Comparison of ENCODE assay signal across 20 cellular contexts in the genomic region with DNA sequence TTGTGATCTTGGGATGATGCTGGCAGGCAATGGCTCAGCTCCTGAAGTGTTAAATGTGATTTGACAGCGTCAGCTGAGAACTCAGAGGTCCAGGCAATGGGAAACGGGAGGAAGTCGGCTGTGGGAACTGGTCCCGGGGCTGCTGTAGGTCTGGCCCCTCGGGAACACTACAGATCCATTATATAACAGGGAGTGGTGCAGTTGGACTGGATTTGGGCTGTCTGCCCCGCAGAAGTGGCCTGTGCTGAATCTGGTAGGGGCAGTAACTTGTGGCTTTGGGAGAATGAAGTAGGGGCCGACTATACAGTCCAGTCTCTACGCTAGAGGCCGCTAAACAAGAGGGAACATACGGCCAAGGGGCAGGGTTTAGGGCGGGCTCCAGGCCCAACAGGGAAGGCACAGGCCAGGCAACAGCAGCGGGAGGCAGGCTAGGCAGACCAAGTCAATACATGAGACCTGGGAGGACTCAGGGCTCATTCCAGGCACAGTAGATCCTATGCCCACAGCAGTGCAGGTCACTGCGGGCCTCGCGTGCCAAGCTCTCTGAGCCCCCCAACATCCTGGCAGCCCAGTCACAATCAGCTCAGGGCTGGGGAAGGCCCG. TPM values are rescaled to one million over a fixed set of nuclear protein-coding genes. Genes with fewer than 3 reads are reported as not detected.
A peak's percentile ranks its signal among the peaks of the same experiment; 100 is the strongest.
DNase-seq lines count a peak whose midpoint lies in the region; ATAC-seq, FAIRE-seq and TF ChIP-seq lines count a peak whose summit lies in the region.
"Had no signal": no experiment of that assay in that cellular context is flagged by ENCODE, and none has a peak within 500 bp of the region (broad histone marks: within the 10 kb centered on the region; RNA-seq: fewer than 3 reads in every experiment).

No MANE protein-coding gene starts in this region.

- H3K27me3 ChIP-seq in neuronal stem cell (ENCODE audit: control insufficient read depth in 3 of 3, insufficient read depth in 3 of 3, low read depth in 1 of 3, low read length in 3 of 3) (no peaks in the 10 kb centered on the region), upper lobe of left lung (no peaks in the 10 kb centered on the region)
- H3K27me3 ChIP-seq: BE2C had no signal

- TF ChIP-seq POLR2A in upper lobe of left lung (IDR thresholded peaks at IDR 0.05), result no peak
- TF ChIP-seq POLR2A in H54 (IDR thresholded peaks at IDR 0.05; ENCODE audit: low read depth, low read length), result no peak

- H3K4me1 Mint-ChIP-seq in WTC11, result no peaks in the 10 kb centered on the region
- H3K4me1 Mint-ChIP-seq: activated CD8-positive, alpha-beta memory T cell treated with anti-CD3 and anti-CD28 coated beads, Interleukin-2, amount 10 ng/mL, durations not matched to agents 7 days and 5 days; brain had no signal

- peak overlapping the region; percentile 68 for H3K18ac ChIP-seq in neuronal stem cell (ENCODE audit: low read length)

- intact Hi-C loops in Right ventricle myocardium superior (cut with DNase I), result no loop called here

- no peak overlapping the region for H2AK5ac ChIP-seq in neuronal stem cell (ENCODE audit: low read depth, low read length)

- H2BK120ac ChIP-seq in neuronal stem cell (ENCODE audit: low read depth, low read length), result no peak overlapping the region

- no peak overlapping the region for H2AFZ ChIP-seq in neuronal stem cell (ENCODE audit: low read length)

- H2BK15ac ChIP-seq in neuronal stem cell (ENCODE audit: low read length), result peak overlapping the region; percentile 6

- WGBS in neuronal stem cell (ENCODE audit: extremely low coverage in 2 of 2, insufficient read length in 2 of 2, insufficient replicate concordance in 1 of 2), 2 donors, result no CpG with 5 or more reads among the region's 16 CpGs
- 83 to 85% methylated on average over 6 to 16 of the region's 16 CpGs for WGBS in upper lobe of left lung, 2 donors

- no peak overlapping the region for H3K27ac ChIP-seq in neuronal stem cell (replicated peaks; ENCODE audit: low read length)
- peak overlapping the region; percentile 38 to 71 (median 58) for H3K27ac ChIP-seq in upper lobe of left lung

- no peak overlapping the region for H4K91ac ChIP-seq in neuronal stem cell (ENCODE audit: low read depth, low read length, poor library complexity)

- H3K14ac ChIP-seq in neuronal stem cell (ENCODE audit: low read length), result peak overlapping the region; percentile 58

- H2BK12ac ChIP-seq in neuronal stem cell (ENCODE audit: low read length), result no peak overlapping the region

- H3K23ac ChIP-seq in neuronal stem cell (ENCODE audit: low read depth, low read length, poor library complexity), result peak overlapping the region; percentile 9

- H3K79me1 ChIP-seq in neuronal stem cell (ENCODE audit: low read depth, low read length), result no peaks in the 10 kb centered on the region

- H3K4ac ChIP-seq in neuronal stem cell (ENCODE audit: low read length), result no peak overlapping the region

- H3K9me3 ChIP-seq in neuronal stem cell (replicated peaks in 1 of 2; ENCODE audit: control insufficient read depth in 2 of 2, insufficient read depth in 1 of 2, low read depth in 1 of 2, low read length in 2 of 2) (peaks cover 0 to 2% of the 10 kb centered on the region in 2 donors), upper lobe of left lung (no peaks in the 10 kb centered on the region)
- H3K9me3 ChIP-seq: BE2C had no signal

- no peak overlapping the region for H3K9ac ChIP-seq in neuronal stem cell (ENCODE audit: low read depth, low read length, poor library complexity)

- no peak overlapping the region for H2BK5ac ChIP-seq in neuronal stem cell (ENCODE audit: low read length)

- H3K4me3 Mint-ChIP-seq in WTC11, result no peak overlapping the region
- H3K4me3 Mint-ChIP-seq: activated CD8-positive, alpha-beta memory T cell treated with anti-CD3 and anti-CD28 coated beads, Interleukin-2, amount 10 ng/mL, durations not matched to agents 7 days and 5 days; brain; neural crest cell; T-helper 2 cell treated with Interferon-gamma antibody and Interleukin-4, amounts not matched to agents 5 μg/mL and 100 μg/mL, for 36 hours had no signal

- no peak overlapping the region for H4K8ac ChIP-seq in neuronal stem cell (ENCODE audit: low read depth, low read length)

- ATAC-seq in WTC11 (peak; percentile 83), Right ventricle myocardium superior (ENCODE audit: poor library complexity) (peak; percentile 91), upper lobe of left lung (ENCODE audit: low FRiP score in 2 of 2) (peak; percentile 56 to 87), HG03097 (IDR thresholded peaks at IDR 0.05; ENCODE audit: low FRiP score, unreplicated experiment) (no peak)
- ATAC-seq: activated CD8-positive, alpha-beta memory T cell treated with anti-CD3 and anti-CD28 coated beads, Interleukin-2, amount 10 ng/mL, durations not matched to agents 7 days and 5 days had no signal

- TF ChIP-seq CTCF in WTC11 (IDR thresholded peaks at IDR 0.05), result no peak
- no peak for TF ChIP-seq CTCF in upper lobe of left lung (IDR thresholded peaks at IDR 0.05)
- no peak for TF ChIP-seq CTCF in GM10266 (IDR thresholded peaks at IDR 0.05; ENCODE audit: control insufficient read depth, insufficient read depth, low read depth, missing control alignments)

- CTCF ChIA-PET in WTC11 (lab: Charles Lee), result interaction anchor here (7.2 kb wide), 1 partner anchor 89 kb away, joined by 61 read pairs; no protein-coding TSS in a partner anchor

- H3K36me3 ChIP-seq in neuronal stem cell (replicated peaks in 1 of 2; ENCODE audit: control insufficient read depth in 2 of 2, insufficient read depth in 2 of 2, low read length in 2 of 2) (no peaks in the 10 kb centered on the region), upper lobe of left lung (no peaks in the 10 kb centered on the region)
- H3K36me3 ChIP-seq: BE2C had no signal

- POLR2A ChIA-PET in WTC11 (lab: Charles Lee), result no interaction called here

- H3K4me3 ChIP-seq in neuronal stem cell (ENCODE audit: low read length in 2 of 2) (no peak overlapping the region), upper lobe of left lung (no peak overlapping the region)

- H3K27ac Mint-ChIP-seq in WTC11, result no peak overlapping the region
- H3K27ac Mint-ChIP-seq: activated CD8-positive, alpha-beta memory T cell treated with anti-CD3 and anti-CD28 coated beads, Interleukin-2, amount 10 ng/mL, durations not matched to agents 7 days and 5 days; T-helper 2 cell treated with Interferon-gamma antibody and Interleukin-4, amounts not matched to agents 5 μg/mL and 100 μg/mL, for 36 hours had no signal

- no peak for FAIRE-seq in H54 (lab: Jason Lieb, UNC)
- FAIRE-seq: GM18507 had no signal

- no peaks in the 10 kb centered on the region for H3K36me3 Mint-ChIP-seq in WTC11
- H3K36me3 Mint-ChIP-seq: activated CD8-positive, alpha-beta memory T cell treated with anti-CD3 and anti-CD28 coated beads, Interleukin-2, amount 10 ng/mL, durations not matched to agents 7 days and 5 days; brain had no signal

- DNase-seq in WTC11 (ENCODE audit: low spot score), result peak; percentile 21
- peak; percentile 86 for DNase-seq in Right ventricle myocardium superior
- DNase-seq in neuronal stem cell (ENCODE audit: low spot score), result no peak
- DNase-seq in upper lobe of left lung, result peak in 1 of 2 donors; percentile 56
- no peak for DNase-seq in activated effector memory CD4-positive, alpha-beta T cell treated with Interleukin-2 at 50 U/mL for 16 hours
- DNase-seq in GM10266 (ENCODE audit: extremely low spot score), result no peak
- no peak for DNase-seq in H54 (ENCODE audit: insufficient read length, low spot score)
- DNase-seq: activated CD4-positive, CD25-positive, alpha-beta regulatory T cell treated with anti-CD3 and anti-CD28 coated beads, Interleukin-2, amount 50 U/mL, for 72 hours; activated CD8-positive, alpha-beta memory T cell treated with anti-CD3 and anti-CD28 coated beads, Interleukin-2, amount 10 ng/mL, durations not matched to agents 7 days and 5 days; BE2C; DMS 273 treated with DMSO at 0.1 percent for 48 hours; Kasumi-1; NCI-H1436; NCI-H345; SIG-M5 had no signal

- no peak for TF ChIP-seq EP300 in upper lobe of left lung (IDR thresholded peaks at IDR 0.05)

- peaks cover 0 to 6% of the 10 kb centered on the region in 2 donors for H3K4me1 ChIP-seq in neuronal stem cell (ENCODE audit: control insufficient read depth in 2 of 2, insufficient read depth in 1 of 2, low read depth in 1 of 2, low read length in 2 of 2)
- peaks cover 0 to 4% (median 1%) of the 10 kb centered on the region in 4 donors for H3K4me1 ChIP-seq in upper lobe of left lung
- H3K4me1 ChIP-seq: BE2C had no signal

- H3K27me3 Mint-ChIP-seq in WTC11 (ENCODE audit: low read depth), result no peaks in the 10 kb centered on the region

- no peak overlapping the region for H3K4me2 ChIP-seq in neuronal stem cell (ENCODE audit: insufficient read depth, low read length, poor library complexity, severe bottlenecking)

- H3K9me3 Mint-ChIP-seq in WTC11, result no peaks in the 10 kb centered on the region
- H3K9me3 Mint-ChIP-seq: brain; neural crest cell; T-helper 2 cell treated with Interferon-gamma antibody and Interleukin-4, amounts not matched to agents 5 μg/mL and 100 μg/mL, for 36 hours had no signal

TF ChIP-seq in WTC11, 78 proteins besides CTCF, POLR2A, EP300 and RAD21:
- TF ChIP-seq ZNF263 (CRISPR knock-in tag; IDR thresholded peaks at IDR 0.05; ENCODE audit: low read depth), result no peak
TF ChIP-seq in WTC11: peak in this region for 0.

RNA-seq across cellular contexts. Expression of gene IL16, which starts 20.3 kb away (rescaled TPM):
- total RNA-seq in WTC11 (2021) (0.41 to 0.61 TPM (median 0.46 TPM) in 3 replicates), Right ventricle myocardium superior (2.7 TPM), upper lobe of left lung (100 to 1,000 TPM in 1 of 6 donors, 10 to 100 TPM in 5; 18.9 to 102 (median 31.8) TPM)
- 0.03 TPM for polyA plus RNA-seq in neuronal stem cell (2013, experiment 1 of 2)
- 0.01 TPM for polyA plus RNA-seq in neuronal stem cell (2013, experiment 2 of 2)

RNA-seq across cellular contexts. Expression of gene CFAP161, which starts 42.3 kb away (rescaled TPM):
- total RNA-seq in WTC11 (2021) (not detected in 3 replicates), Right ventricle myocardium superior (0.30 TPM), upper lobe of left lung (1 to 10 TPM; 1.2 to 9.0 (median 2.6) TPM)
- not detected for polyA plus RNA-seq in neuronal stem cell (2013, experiment 1 of 2)
- not detected for polyA plus RNA-seq in neuronal stem cell (2013, experiment 2 of 2)
- total RNA-seq: activated CD8-positive, alpha-beta memory T cell treated with anti-CD3 and anti-CD28 coated beads, Interleukin-2, amount 10 ng/mL, durations not matched to agents 7 days and 5 days; neural crest cell had no signal

Comparison
In these comparisons a context has a peak if more than half of its experiments do, and no peak if none do; other contexts are left out.
1. DNase-seq: peak in WTC11 (single experiment) and Right ventricle myocardium superior (single experiment); none in neuronal stem cell (single experiment), activated effector memory CD4-positive, alpha-beta T cell treated with Interleukin-2 at 50 U/mL for 16 hours (single experiment), GM10266 (single experiment) and H54 (single experiment).